11 cellular contexts compared by ENCODE assay signal in genomic region chr3:10772230-10773161, GRCh38.
DNase-seq lines count a peak whose midpoint lies in the region; ATAC-seq, FAIRE-seq and TF ChIP-seq lines count a peak whose summit lies in the region.
"Had no signal": no experiment of that assay in that cellular context is flagged by ENCODE, and none has a peak within 500 bp of the region (broad histone marks: within the 10 kb centered on the region; RNA-seq: fewer than 3 reads in every experiment).

No MANE protein-coding gene starts in this region.

- H3K9me3 ChIP-seq in adipocyte (ENCODE audit: control insufficient read depth, low read length): peaks cover 20% of the 10 kb centered on the region

- H3K4me3 ChIP-seq in HFF-Myc (replicated peaks; ENCODE audit: low read depth, low read length): no peak overlapping the region
- H3K4me3 ChIP-seq in adipocyte (ENCODE audit: low read length): no peak overlapping the region

- no peak for ATAC-seq in GM21576 (IDR thresholded peaks at IDR 0.05; ENCODE audit: unreplicated experiment)
- ATAC-seq: left ventricle myocardium superior; stimulated activated memory B cell treated with anti-CD40 and anti-IgM and Interleukin-4, amounts not matched to agents 10 μg/mL and 1 μg/mL and 100 μg/mL, for 72 hours had no signal

- H3K9ac ChIP-seq in adipocyte (ENCODE audit: low read length): no peak overlapping the region

- H3K36me3 ChIP-seq in adipocyte (ENCODE audit: control insufficient read depth, insufficient read depth, low read length, severe bottlenecking): no peaks in the 10 kb centered on the region

- peak; percentile 45 for DNase-seq in DMS114 treated with DMSO at 0.1 percent for 48 hours (lab: John Stamatoyannopoulos, UW; ENCODE audit: unreplicated experiment)
- DNase-seq in HFF-Myc (ENCODE audit: extremely low read depth, low read depth): no peak
- DNase-seq in adipocyte (ENCODE audit: low read depth): peak; percentile 4
- peak; percentile 73 for DNase-seq in iPS-NIHi7 (ENCODE audit: extremely low spot score)
- no peak for DNase-seq in HPDE6-E6E7 (ENCODE audit: extremely low spot score)
- DNase-seq in NCI-H345 treated with DMSO at 0.1 percent for 48 hours (lab: John Stamatoyannopoulos, UW; ENCODE audit: unreplicated experiment): no peak
- DNase-seq in GM19239 (ENCODE audit: insufficient read length, low spot score): no peak
- DNase-seq: activated T-cell treated with anti-CD3 and anti-CD28 coated beads, Interleukin-2, amount 50 U/mL, for 1 hour; left ventricle myocardium superior had no signal

- peak; percentile 28 for TF ChIP-seq CTCF in HFF-Myc (IDR thresholded peaks at IDR 0.05; ENCODE audit: low read depth, low read length, missing control alignments)

- H3K27me3 ChIP-seq in adipocyte (replicated peaks; ENCODE audit: control insufficient read depth, insufficient read depth, low read length): peaks cover 55% of the 10 kb centered on the region

- no peak for FAIRE-seq in GM19239 (lab: Jason Lieb, UNC)

- no peaks in the 10 kb centered on the region for H3K4me1 ChIP-seq in adipocyte (ENCODE audit: control insufficient read depth, insufficient read depth, low read length)

Comparison
In these comparisons a context has a peak if more than half of its experiments do, and no peak if none do; other contexts are left out.
1. DNase-seq: peak in DMS114 treated with DMSO at 0.1 percent for 48 hours (single experiment), adipocyte (single experiment) and iPS-NIHi7 (single experiment); none in HFF-Myc (single experiment), HPDE6-E6E7 (single experiment), NCI-H345 treated with DMSO at 0.1 percent for 48 hours (single experiment) and GM19239 (single experiment).